In the genomic region with DNA sequence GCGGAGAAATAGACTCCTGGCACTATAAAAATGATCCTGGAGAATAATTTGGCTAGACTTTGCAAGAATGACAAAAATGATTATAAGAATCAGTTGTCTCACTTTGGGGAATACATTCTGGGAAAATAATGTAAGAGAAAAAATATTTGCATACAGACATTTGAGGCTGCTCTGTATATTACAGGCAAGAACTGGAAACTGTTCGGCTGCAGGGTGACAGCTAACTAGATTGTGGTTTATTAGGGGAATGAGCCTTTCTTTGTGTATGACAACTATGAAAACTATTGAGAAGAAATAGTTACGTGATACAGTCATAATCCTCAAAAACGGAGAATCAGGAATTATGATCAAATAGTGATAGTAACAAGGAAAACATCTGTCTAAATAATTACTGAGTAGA, we compare ENCODE assay signal across 1 cellular context.
TF ChIP-seq lines count a peak whose summit lies in the region.

No MANE protein-coding gene starts in this region.

TF ChIP-seq in SK-N-SH, 30 proteins besides CTCF, POLR2A, EP300 and RAD21 (continued from another document):
- TF ChIP-seq, protein P1, sequence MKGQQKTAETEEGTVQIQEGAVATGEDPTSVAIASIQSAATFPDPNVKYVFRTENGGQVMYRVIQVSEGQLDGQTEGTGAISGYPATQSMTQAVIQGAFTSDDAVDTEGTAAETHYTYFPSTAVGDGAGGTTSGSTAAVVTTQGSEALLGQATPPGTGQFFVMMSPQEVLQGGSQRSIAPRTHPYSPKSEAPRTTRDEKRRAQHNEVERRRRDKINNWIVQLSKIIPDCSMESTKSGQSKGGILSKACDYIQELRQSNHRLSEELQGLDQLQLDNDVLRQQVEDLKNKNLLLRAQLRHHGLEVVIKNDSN (IDR thresholded peaks at IDR 0.05; ENCODE audit: borderline replicate concordance, low read depth): no peak
- TF ChIP-seq NRF1 (IDR thresholded peaks at IDR 0.05; ENCODE audit: low read depth, low read length) (no peak), FOXJ3 (CRISPR knock-in tag; IDR thresholded peaks at IDR 0.05) (no peak), JUND (IDR thresholded peaks at IDR 0.05) (peak; percentile 97), RCOR1 (IDR thresholded peaks at IDR 0.05; ENCODE audit: low read length) (no peak), EZH2phosphoT487 (IDR thresholded peaks at IDR 0.05; ENCODE audit: borderline replicate concordance, low read depth) (no peak), FOSL2 (IDR thresholded peaks at IDR 0.05; ENCODE audit: borderline replicate concordance, low read depth) (peak; percentile 96), RXRA (IDR thresholded peaks at IDR 0.05; ENCODE audit: borderline replicate concordance, low read depth) (peak; percentile 83; the same call in 1 of the 2 replicates), MXI1 (IDR thresholded peaks at IDR 0.05; ENCODE audit: low read depth, low read length) (no peak), CHD2 (IDR thresholded peaks at IDR 0.05; ENCODE audit: low read length, partially characterized antibody) (no peak), GABPA (IDR thresholded peaks at IDR 0.05; ENCODE audit: low read depth) (peak; percentile 27; the same call in 1 of the 2 replicates), TAF1 (IDR thresholded peaks at IDR 0.05; ENCODE audit: borderline replicate concordance, low read depth, low read length) (no peak), SMC3 (IDR thresholded peaks at IDR 0.05; ENCODE audit: low read depth, low read length) (no peak), SIN3A (IDR thresholded peaks at IDR 0.05; ENCODE audit: borderline replicate concordance, low read depth, low read length) (peak; percentile 68; the same call in 1 of the 2 replicates), MEF2A (IDR thresholded peaks at IDR 0.05; ENCODE audit: borderline replicate concordance, low read depth) (peak; percentile 93), POLR2AphosphoS5 (IDR thresholded peaks at IDR 0.05; ENCODE audit: low read depth, low read length) (peak; percentile 83; the same call in 1 of the 2 replicates), ELF1 (IDR thresholded peaks at IDR 0.05) (no peak), TCF12 (IDR thresholded peaks at IDR 0.05) (peak; percentile 96), NFIC (IDR thresholded peaks at IDR 0.05; ENCODE audit: borderline replicate concordance) (peak; percentile 87), TEAD4 (IDR thresholded peaks at IDR 0.05; ENCODE audit: borderline replicate concordance, insufficient read depth) (peak; percentile 97), FOXM1 (IDR thresholded peaks at IDR 0.05; ENCODE audit: low read depth) (peak; percentile 84), RFX5 (IDR thresholded peaks at IDR 0.05; ENCODE audit: low read length) (no peak), YY1 (IDR thresholded peaks at IDR 0.05; ENCODE audit: low read depth) (no peak)
- TF ChIP-seq, protein P2, sequence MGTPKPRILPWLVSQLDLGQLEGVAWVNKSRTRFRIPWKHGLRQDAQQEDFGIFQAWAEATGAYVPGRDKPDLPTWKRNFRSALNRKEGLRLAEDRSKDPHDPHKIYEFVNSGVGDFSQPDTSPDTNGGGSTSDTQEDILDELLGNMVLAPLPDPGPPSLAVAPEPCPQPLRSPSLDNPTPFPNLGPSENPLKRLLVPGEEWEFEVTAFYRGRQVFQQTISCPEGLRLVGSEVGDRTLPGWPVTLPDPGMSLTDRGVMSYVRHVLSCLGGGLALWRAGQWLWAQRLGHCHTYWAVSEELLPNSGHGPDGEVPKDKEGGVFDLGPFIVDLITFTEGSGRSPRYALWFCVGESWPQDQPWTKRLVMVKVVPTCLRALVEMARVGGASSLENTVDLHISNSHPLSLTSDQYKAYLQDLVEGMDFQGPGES (IDR thresholded peaks at IDR 0.05; ENCODE audit: low read depth, low read length): no peak
- TF ChIP-seq, protein P3, sequence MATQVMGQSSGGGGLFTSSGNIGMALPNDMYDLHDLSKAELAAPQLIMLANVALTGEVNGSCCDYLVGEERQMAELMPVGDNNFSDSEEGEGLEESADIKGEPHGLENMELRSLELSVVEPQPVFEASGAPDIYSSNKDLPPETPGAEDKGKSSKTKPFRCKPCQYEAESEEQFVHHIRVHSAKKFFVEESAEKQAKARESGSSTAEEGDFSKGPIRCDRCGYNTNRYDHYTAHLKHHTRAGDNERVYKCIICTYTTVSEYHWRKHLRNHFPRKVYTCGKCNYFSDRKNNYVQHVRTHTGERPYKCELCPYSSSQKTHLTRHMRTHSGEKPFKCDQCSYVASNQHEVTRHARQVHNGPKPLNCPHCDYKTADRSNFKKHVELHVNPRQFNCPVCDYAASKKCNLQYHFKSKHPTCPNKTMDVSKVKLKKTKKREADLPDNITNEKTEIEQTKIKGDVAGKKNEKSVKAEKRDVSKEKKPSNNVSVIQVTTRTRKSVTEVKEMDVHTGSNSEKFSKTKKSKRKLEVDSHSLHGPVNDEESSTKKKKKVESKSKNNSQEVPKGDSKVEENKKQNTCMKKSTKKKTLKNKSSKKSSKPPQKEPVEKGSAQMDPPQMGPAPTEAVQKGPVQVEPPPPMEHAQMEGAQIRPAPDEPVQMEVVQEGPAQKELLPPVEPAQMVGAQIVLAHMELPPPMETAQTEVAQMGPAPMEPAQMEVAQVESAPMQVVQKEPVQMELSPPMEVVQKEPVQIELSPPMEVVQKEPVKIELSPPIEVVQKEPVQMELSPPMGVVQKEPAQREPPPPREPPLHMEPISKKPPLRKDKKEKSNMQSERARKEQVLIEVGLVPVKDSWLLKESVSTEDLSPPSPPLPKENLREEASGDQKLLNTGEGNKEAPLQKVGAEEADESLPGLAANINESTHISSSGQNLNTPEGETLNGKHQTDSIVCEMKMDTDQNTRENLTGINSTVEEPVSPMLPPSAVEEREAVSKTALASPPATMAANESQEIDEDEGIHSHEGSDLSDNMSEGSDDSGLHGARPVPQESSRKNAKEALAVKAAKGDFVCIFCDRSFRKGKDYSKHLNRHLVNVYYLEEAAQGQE (IDR thresholded peaks at IDR 0.05; ENCODE audit: low read depth, low read length): no peak
- TF ChIP-seq, protein P4, sequence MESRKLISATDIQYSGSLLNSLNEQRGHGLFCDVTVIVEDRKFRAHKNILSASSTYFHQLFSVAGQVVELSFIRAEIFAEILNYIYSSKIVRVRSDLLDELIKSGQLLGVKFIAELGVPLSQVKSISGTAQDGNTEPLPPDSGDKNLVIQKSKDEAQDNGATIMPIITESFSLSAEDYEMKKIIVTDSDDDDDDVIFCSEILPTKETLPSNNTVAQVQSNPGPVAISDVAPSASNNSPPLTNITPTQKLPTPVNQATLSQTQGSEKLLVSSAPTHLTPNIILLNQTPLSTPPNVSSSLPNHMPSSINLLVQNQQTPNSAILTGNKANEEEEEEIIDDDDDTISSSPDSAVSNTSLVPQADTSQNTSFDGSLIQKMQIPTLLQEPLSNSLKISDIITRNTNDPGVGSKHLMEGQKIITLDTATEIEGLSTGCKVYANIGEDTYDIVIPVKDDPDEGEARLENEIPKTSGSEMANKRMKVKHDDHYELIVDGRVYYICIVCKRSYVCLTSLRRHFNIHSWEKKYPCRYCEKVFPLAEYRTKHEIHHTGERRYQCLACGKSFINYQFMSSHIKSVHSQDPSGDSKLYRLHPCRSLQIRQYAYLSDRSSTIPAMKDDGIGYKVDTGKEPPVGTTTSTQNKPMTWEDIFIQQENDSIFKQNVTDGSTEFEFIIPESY (IDR thresholded peaks at IDR 0.05; ENCODE audit: borderline replicate concordance, low read depth): peak; percentile 70; the same call in 1 of the 2 replicates
